In genomic region chr18:9495465-9495864, GRCh38 we compare ENCODE assay signal across 15 cellular contexts. TPM values are rescaled to one million over a fixed set of nuclear protein-coding genes. Genes with fewer than 3 reads are reported as not detected.
DNase-seq lines count a peak whose midpoint lies in the region; ATAC-seq and TF ChIP-seq lines count a peak whose summit lies in the region.
"Had no signal": no experiment of that assay in that cellular context is flagged by ENCODE, and none has a peak within 500 bp of the region (broad histone marks: within the 10 kb centered on the region; RNA-seq: fewer than 3 reads in every experiment).

No MANE protein-coding gene starts in this region.

- H3K27ac Mint-ChIP-seq in Caco-2 (ENCODE audit: unreplicated experiment) = peak overlapping the region; percentile 55
- peak overlapping the region; percentile 80 for H3K27ac Mint-ChIP-seq in endodermal cell
- H3K27ac Mint-ChIP-seq in natural killer cell treated with Interleukin-12 subunit alpha and Interleukin-12 subunit beta and Interleukin-15 and Interleukin-18, amount 100 ng/mL, for 72 hours = peak overlapping the region; percentile 81 to 90

- H3K4me3 Mint-ChIP-seq in Caco-2 (ENCODE audit: unreplicated experiment) = no peak overlapping the region
- no peak overlapping the region for H3K4me3 Mint-ChIP-seq in endodermal cell
- peak overlapping the region; percentile 75 for H3K4me3 Mint-ChIP-seq in natural killer cell treated with Interleukin-12 subunit alpha and Interleukin-12 subunit beta and Interleukin-15 and Interleukin-18, amount 100 ng/mL, for 72 hours

- H3K27ac ChIP-seq in KMS-11 = no peak overlapping the region
- no peak overlapping the region for H3K27ac ChIP-seq in endodermal cell (ENCODE audit: low read depth, low read length)
- H3K27ac ChIP-seq: BLaER1 had no signal

- H3K9me3 Mint-ChIP-seq in Caco-2 (ENCODE audit: unreplicated experiment) (no peaks in the 10 kb centered on the region), endodermal cell (peaks cover 62% of the 10 kb centered on the region)
- H3K9me3 Mint-ChIP-seq in natural killer cell treated with Interleukin-12 subunit alpha and Interleukin-12 subunit beta and Interleukin-15 and Interleukin-18, amount 100 ng/mL, for 72 hours = no peaks in the 10 kb centered on the region

- H3K36me3 ChIP-seq in Caco-2 (ENCODE audit: control insufficient read depth, insufficient read depth, low read length) = no peaks in the 10 kb centered on the region; the same call in 1 of the 2 replicates
- no peaks in the 10 kb centered on the region for H3K36me3 ChIP-seq in KMS-11 (ENCODE audit: insufficient read depth)
- peaks cover 23% of the 10 kb centered on the region for H3K36me3 ChIP-seq in endodermal cell (ENCODE audit: control insufficient read depth, insufficient read depth, low read length)

- H3K9ac ChIP-seq in KMS-11 = no peak overlapping the region
- H3K9ac ChIP-seq in endodermal cell (ENCODE audit: extremely low read depth, low read length, poor library complexity, severe bottlenecking) = no peak overlapping the region
- H3K9ac ChIP-seq: BLaER1, SK-N-SH had no signal

- H3K27me3 Mint-ChIP-seq in Caco-2 (ENCODE audit: insufficient read depth, unreplicated experiment) (no peaks in the 10 kb centered on the region), endodermal cell (ENCODE audit: insufficient read depth) (no peaks in the 10 kb centered on the region)
- no peaks in the 10 kb centered on the region for H3K27me3 Mint-ChIP-seq in natural killer cell treated with Interleukin-12 subunit alpha and Interleukin-12 subunit beta and Interleukin-15 and Interleukin-18, amount 100 ng/mL, for 72 hours

- H3K4me1 Mint-ChIP-seq in Caco-2 (ENCODE audit: low read depth, unreplicated experiment) = peaks cover 32% of the 10 kb centered on the region
- peaks cover 26% of the 10 kb centered on the region for H3K4me1 Mint-ChIP-seq in endodermal cell
- H3K4me1 Mint-ChIP-seq in natural killer cell treated with Interleukin-12 subunit alpha and Interleukin-12 subunit beta and Interleukin-15 and Interleukin-18, amount 100 ng/mL, for 72 hours (ENCODE audit: low read depth in 2 of 2) = peaks cover 34 to 35% of the 10 kb centered on the region in 2 donors

- ATAC-seq in natural killer cell treated with Interleukin-12 subunit alpha and Interleukin-12 subunit beta and Interleukin-15 and Interleukin-18, amount 100 ng/mL, for 72 hours = no peak
- no peak for ATAC-seq in HG03039 (IDR thresholded peaks at IDR 0.05; ENCODE audit: unreplicated experiment)

- TF ChIP-seq CTCF in Caco-2 (IDR thresholded peaks at IDR 0.05; ENCODE audit: insufficient read depth in 1 of 2, low read depth in 1 of 2, low read length in 1 of 2, severe bottlenecking in 1 of 2, unreplicated experiment in 1 of 2) = no peak
- TF ChIP-seq CTCF in KMS-11 (conservative IDR thresholded peaks at IDR 0.05; ENCODE audit: low read depth, low read length) = no peak
- TF ChIP-seq CTCF in endodermal cell (conservative IDR thresholded peaks at IDR 0.05) = no peak

- H3K4me1 ChIP-seq in Caco-2 (peaks cover 23% of the 10 kb centered on the region), KMS-11 (ENCODE audit: low read depth, poor library complexity, severe bottlenecking) (peaks cover 34% of the 10 kb centered on the region), endodermal cell (ENCODE audit: control insufficient read depth, insufficient read depth, low read length) (no peaks in the 10 kb centered on the region)
- H3K4me1 ChIP-seq: BLaER1 had no signal

- H3K79me2 ChIP-seq in KMS-11 (ENCODE audit: insufficient read depth, low read depth) = peaks cover 38% of the 10 kb centered on the region

- CTCF ChIA-PET in Caco-2 (lab: Charles Lee) = no interaction called here

- no peaks in the 10 kb centered on the region for H4K20me1 ChIP-seq in KMS-11 (ENCODE audit: insufficient read depth)

- H2AFZ ChIP-seq in KMS-11 (ENCODE audit: low read depth) = no peak overlapping the region

- H3K9me3 ChIP-seq in Caco-2 (0 out of 2 replicates have a peak, but pooled peaks cover 4% of the 10 kb centered on the region), endodermal cell (ENCODE audit: control insufficient read depth, low read length) (peaks cover 50% of the 10 kb centered on the region)
- H3K9me3 ChIP-seq: SK-N-SH had no signal

- H3K27me3 ChIP-seq in Caco-2 (replicated peaks; ENCODE audit: control insufficient read depth, insufficient read depth, low read length) = no peaks in the 10 kb centered on the region
- no peaks in the 10 kb centered on the region for H3K27me3 ChIP-seq in KMS-11 (ENCODE audit: insufficient read depth, low read depth)
- H3K27me3 ChIP-seq in endodermal cell (ENCODE audit: control insufficient read depth, insufficient read depth, low read length, poor library complexity, severe bottlenecking) = no peaks in the 10 kb centered on the region
- H3K27me3 ChIP-seq: BLaER1 had no signal

- BruUV-seq in Caco-2 (replicated peaks; lab: Mats Ljungman, UMichigan) = no TSS peak

- DNase-seq in Caco-2 = no peak
- no peak for DNase-seq in endodermal cell
- DNase-seq in natural killer cell treated with Interleukin-12 subunit alpha and Interleukin-12 subunit beta and Interleukin-15 and Interleukin-18, amount 100 ng/mL, for 72 hours (ENCODE audit: low spot score) = no peak
- no peak for DNase-seq in OCI-M1 (lab: John Stamatoyannopoulos, UW)
- no peak for DNase-seq in midbrain (lab: John Stamatoyannopoulos, UW)
- DNase-seq in OCI-M2 (lab: John Stamatoyannopoulos, UW; ENCODE audit: unreplicated experiment) = no peak
- DNase-seq: NCI-H1092, NCI-H2107, NCI-H2227 treated with DMSO at 0.1 percent for 48 hours, NCI-H524, Right ventricle myocardium superior, SK-N-SH had no signal

- H3K4me2 ChIP-seq in KMS-11 = peak overlapping the region; percentile 75; the same call in 1 of the 2 replicates
- H3K4me2 ChIP-seq: BLaER1, SK-N-SH had no signal

- POLR2A ChIA-PET in Caco-2 (lab: Charles Lee) = no interaction called here

- H3K36me3 Mint-ChIP-seq in Caco-2 (ENCODE audit: insufficient read depth, unreplicated experiment) (peaks cover 36% of the 10 kb centered on the region), endodermal cell (ENCODE audit: low read depth) (peaks cover 52% of the 10 kb centered on the region)
- peaks cover 19% of the 10 kb centered on the region for H3K36me3 Mint-ChIP-seq in natural killer cell treated with Interleukin-12 subunit alpha and Interleukin-12 subunit beta and Interleukin-15 and Interleukin-18, amount 100 ng/mL, for 72 hours

- WGBS in endodermal cell (ENCODE audit: insufficient coverage in 1 of 2, insufficient read length in 1 of 2), 2 experiments = no CpG with 5 or more reads among the region's 1 CpG

- intact Hi-C loops in Caco-2 (cut with micrococcal nuclease; ENCODE audit: unreplicated experiment) = no loop called here

- H3K4me3 ChIP-seq in Caco-2 (ENCODE audit: low read depth, low read length) = no peak overlapping the region
- H3K4me3 ChIP-seq in KMS-11 (IDR thresholded peaks at IDR 0.05; ENCODE audit: insufficient read depth, low read depth, low read length) = no peak overlapping the region
- no peak overlapping the region for H3K4me3 ChIP-seq in endodermal cell (ENCODE audit: low read length)
- H3K4me3 ChIP-seq: BLaER1 had no signal

RNA-seq across cellular contexts. Expression of gene RALBP1, which starts 20.2 kb away (rescaled TPM):
- 64.9 and 66.3 TPM in 2 replicates for total RNA-seq in Caco-2 (2022)
- 10 to 100 TPM; 60.5 to 64.9 TPM for total RNA-seq in endodermal cell
- 44.6 TPM for polyA plus RNA-seq in endodermal cell (2013, experiment 1 of 2)
- 46.1 TPM for polyA plus RNA-seq in endodermal cell (2013, experiment 2 of 2)
- 10 to 100 TPM; 51.0 to 64.3 TPM for total RNA-seq in natural killer cell treated with Interleukin-12 subunit alpha and Interleukin-12 subunit beta and Interleukin-15 and Interleukin-18, amount 100 ng/mL, for 72 hours
